In the genomic region with DNA sequence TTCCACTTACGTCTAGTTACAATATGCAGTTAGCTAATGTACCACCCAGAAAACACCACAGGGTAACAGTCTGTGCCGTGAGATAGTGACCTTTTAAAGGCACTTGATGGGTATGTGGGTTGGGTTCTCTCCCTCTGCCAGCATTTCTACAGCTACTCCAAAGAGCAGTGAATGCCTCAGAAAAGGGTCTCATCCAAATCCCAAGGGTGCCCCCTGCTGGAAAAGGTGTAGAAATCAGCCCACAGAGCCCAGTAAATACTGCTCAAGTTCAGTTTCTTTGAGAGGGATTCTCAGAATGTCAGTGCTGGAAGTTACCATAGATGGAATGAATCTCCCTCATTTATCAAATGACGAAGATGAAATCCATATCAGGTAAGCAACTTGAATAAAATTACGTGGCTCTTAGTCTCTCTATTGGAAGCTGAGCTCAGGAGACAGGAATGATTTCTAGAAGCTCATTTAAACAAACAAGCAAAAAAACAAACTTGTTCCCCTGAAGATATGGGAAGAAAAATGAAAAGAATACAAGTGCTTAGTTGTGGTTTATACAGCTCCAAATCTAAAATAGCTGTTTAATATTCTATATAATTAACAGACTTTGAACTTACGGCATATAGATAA, we compare ENCODE assay signal across 8 cellular contexts. TPM values are rescaled to one million over a fixed set of nuclear protein-coding genes. Genes with fewer than 3 reads are reported as not detected.
DNase-seq lines count a peak whose midpoint lies in the region; ATAC-seq lines count a peak whose summit lies in the region.

No MANE protein-coding gene starts in this region.

- in situ Hi-C loops in ACHN (cut with HindIII; ENCODE audit: low pct_ligation_motif_present, low pct_unique_long_range_greater_than_20kb, low sequenced_read_pairs), result no loop called here

- DNase-seq in ACHN (peak; percentile 77), NCI-H446 (lab: John Stamatoyannopoulos, UW) (peak; percentile 42 to 72), dedifferentiated amniotic fluid mesenchymal stem cell (ENCODE audit: extremely low spot score) (peak; percentile 87), lung microvascular endothelial cell (ENCODE audit: low read depth in 2 of 2) (peak; percentile 76 to 78)
- peak; percentile 67 to 71 for DNase-seq in activated CD4-positive, alpha-beta T cell treated with anti-CD3 and anti-CD28 coated beads for 4 hours
- peak; percentile 18 to 21 for DNase-seq in stimulated activated CD8-positive, alpha-beta memory T cell treated with anti-CD3 and anti-CD28 coated beads, Interleukin-2, amount 100 ng/mL, for 1 hour (ENCODE audit: low read depth in 2 of 2)

- ATAC-seq in GM18498 (IDR thresholded peaks at IDR 0.05; ENCODE audit: unreplicated experiment), result peak; percentile 90
- ATAC-seq in HG03103 (IDR thresholded peaks at IDR 0.05; ENCODE audit: low read depth, unreplicated experiment), result peak; percentile 86

RNA-seq across cellular contexts. Expression of a gene that starts 9.5 kb away (rescaled TPM):
- under 0.01 and 0.20 TPM in 2 replicates for total RNA-seq in lung microvascular endothelial cell

RNA-seq across cellular contexts. Expression of a gene that starts 38.6 kb away (rescaled TPM):
- not detected in 2 replicates for total RNA-seq in lung microvascular endothelial cell

Comparison
In these comparisons a context has a peak if more than half of its experiments do, and no peak if none do; other contexts are left out.
1. Peak in every context shown above with its lines: DNase-seq and ATAC-seq.
2. DNase-seq: peak in every context shown above with its lines; median percentile 87 in dedifferentiated amniotic fluid mesenchymal stem cell; 77 in ACHN; 77 in lung microvascular endothelial cell; 69 in activated CD4-positive, alpha-beta T cell treated with anti-CD3 and anti-CD28 coated beads for 4 hours; 57 in NCI-H446; 20 in stimulated activated CD8-positive, alpha-beta memory T cell treated with anti-CD3 and anti-CD28 coated beads, Interleukin-2, amount 100 ng/mL, for 1 hour.